ENCODE assay signal across 13 cellular contexts in the genomic region with DNA sequence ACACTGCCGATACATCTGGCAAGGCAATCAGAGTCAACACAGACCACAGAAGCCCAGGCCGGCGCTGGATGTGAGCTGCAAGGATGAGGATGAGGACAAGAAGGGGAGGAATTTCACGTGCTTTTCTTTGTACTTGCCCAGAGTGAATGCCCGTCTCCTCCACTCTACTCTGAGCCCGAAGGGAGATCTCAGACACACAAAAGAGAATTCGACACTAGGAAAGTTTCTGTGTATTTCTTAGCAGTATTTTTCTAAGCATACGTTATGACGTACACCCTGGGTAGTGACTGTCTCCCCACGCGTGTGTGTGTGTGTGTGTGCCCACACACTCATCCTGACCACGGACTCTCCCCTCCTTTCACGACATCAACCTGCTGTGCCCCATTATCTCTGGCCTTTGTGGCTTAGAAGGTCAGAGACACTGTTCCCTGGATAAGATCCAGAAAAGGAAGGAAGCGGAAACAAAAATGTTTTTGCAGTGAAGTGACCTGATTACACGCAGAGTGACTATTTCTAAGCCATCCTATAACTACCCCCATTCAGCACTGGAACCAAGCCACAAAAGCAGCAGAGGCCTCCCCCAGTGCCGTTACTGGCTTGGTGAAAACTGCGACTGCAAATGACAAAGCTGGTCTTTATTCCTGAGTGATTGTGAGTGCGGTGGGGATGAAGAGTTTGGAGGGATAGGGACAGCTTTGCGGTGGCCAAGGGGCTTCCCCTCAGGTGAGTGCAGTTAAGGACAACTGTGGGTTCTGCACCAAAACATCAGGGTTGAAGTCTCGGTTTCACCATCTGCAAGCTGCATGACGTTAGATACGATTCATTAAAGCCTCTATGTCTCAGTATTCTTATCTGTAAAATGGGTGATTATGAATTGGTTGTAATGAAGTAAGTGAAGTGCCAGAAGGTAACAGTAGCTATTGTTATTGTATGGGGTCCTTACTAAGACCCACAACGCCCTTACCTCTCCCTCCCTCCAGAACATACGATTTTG.
DNase-seq lines count a peak whose midpoint lies in the region; ATAC-seq, FAIRE-seq and TF ChIP-seq lines count a peak whose summit lies in the region.
"Had no signal": no experiment of that assay in that cellular context is flagged by ENCODE, and none has a peak within 500 bp of the region (broad histone marks: within the 10 kb centered on the region; RNA-seq: fewer than 3 reads in every experiment).

No MANE protein-coding gene starts in this region.

- no peaks in the 10 kb centered on the region for H3K9me3 ChIP-seq in left ventricle myocardium inferior (replicated peaks)
- H3K9me3 ChIP-seq: colonic mucosa had no signal

- no peak overlapping the region for H3K27ac Mint-ChIP-seq in GM23338
- no peak overlapping the region for H3K27ac Mint-ChIP-seq in activated CD4-positive, alpha-beta memory T cell treated with anti-CD3 and anti-CD28 coated beads, Interleukin-2, amount 10 ng/mL, durations not matched to agents 7 days and 5 days

- CTCF ChIA-PET in activated CD4-positive, alpha-beta memory T cell treated with anti-CD3 and anti-CD28 coated beads, Interleukin-2, amount 10 ng/mL, durations not matched to agents 7 days and 5 days (lab: Charles Lee), result no interaction called here

- H3F3A ChIP-seq in GM23338 (replicated peaks; ENCODE audit: low read depth), result no peaks in the 10 kb centered on the region

- in situ Hi-C loops in astrocyte of the cerebellum (cut with HindIII; ENCODE audit: low sequenced_read_pairs), result no loop called here

- no peaks in the 10 kb centered on the region for H3K9me3 Mint-ChIP-seq in GM23338
- no peaks in the 10 kb centered on the region for H3K9me3 Mint-ChIP-seq in activated CD4-positive, alpha-beta memory T cell treated with anti-CD3 and anti-CD28 coated beads, Interleukin-2, amount 10 ng/mL, durations not matched to agents 7 days and 5 days

- DNase-seq in GM23338 (ENCODE audit: low spot score), result peak; percentile 18
- peak; percentile 65 for DNase-seq in astrocyte of the cerebellum (ENCODE audit: low read depth)
- DNase-seq in left ventricle myocardium inferior, result peak; percentile 35
- DNase-seq in skeletal muscle cell (ENCODE audit: low read depth), result peak; percentile 53
- DNase-seq in activated CD4-positive, alpha-beta memory T cell treated with anti-CD3 and anti-CD28 coated beads, Interleukin-2, amount 10 ng/mL, durations not matched to agents 7 days and 5 days, result no peak
- no peak for DNase-seq in GM12891 (ENCODE audit: insufficient read length, low spot score)
- DNase-seq: activated CD8-positive, alpha-beta memory T cell treated with anti-CD3 and anti-CD28 coated beads, Interleukin-2, amount 50 U/mL, for 4 hours; colonic mucosa; islet precursor cell; NCI-H1436 treated with DMSO at 0.1 percent for 48 hours had no signal

- FAIRE-seq in GM12891 (lab: Jason Lieb, UNC), result no peak
- FAIRE-seq: G401.6 had no signal

- H3K4me1 ChIP-seq in GM23338 (ENCODE audit: insufficient read depth) (no peaks in the 10 kb centered on the region), left ventricle myocardium inferior (peaks cover 20% of the 10 kb centered on the region)
- H3K4me1 ChIP-seq: colonic mucosa had no signal

- intact Hi-C loops in left ventricle myocardium inferior (cut with micrococcal nuclease), result no loop called here

- peaks cover 5% of the 10 kb centered on the region for H3K27me3 Mint-ChIP-seq in GM23338 (ENCODE audit: insufficient read depth, low read depth, poor library complexity)
- peaks cover 6% of the 10 kb centered on the region for H3K27me3 Mint-ChIP-seq in activated CD4-positive, alpha-beta memory T cell treated with anti-CD3 and anti-CD28 coated beads, Interleukin-2, amount 10 ng/mL, durations not matched to agents 7 days and 5 days

- no peaks in the 10 kb centered on the region for H4K20me1 ChIP-seq in GM23338 (replicated peaks; ENCODE audit: insufficient read depth)

- no peak overlapping the region for H2AFZ ChIP-seq in GM23338

- TF ChIP-seq CTCF in GM23338 (conservative IDR thresholded peaks at IDR 0.05; ENCODE audit: low read depth in 2 of 2) (no peak), astrocyte of the cerebellum (IDR thresholded peaks at IDR 0.05; ENCODE audit: low read depth, low read length, missing control alignments) (no peak), left ventricle myocardium inferior (IDR thresholded peaks at IDR 0.05; ENCODE audit: borderline replicate concordance) (no peak)

- ATAC-seq in GM23338, result peak; percentile 71
- ATAC-seq in GM18868 (IDR thresholded peaks at IDR 0.05; ENCODE audit: unreplicated experiment), result no peak
- no peak for ATAC-seq in HG02678 (IDR thresholded peaks at IDR 0.05; ENCODE audit: unreplicated experiment)

- no peak for TF ChIP-seq POLR2A in GM12891 (IDR thresholded peaks at IDR 0.05; ENCODE audit: low read depth, low read length)

- no peaks in the 10 kb centered on the region for H3K36me3 Mint-ChIP-seq in GM23338 (ENCODE audit: low read depth)
- no peaks in the 10 kb centered on the region for H3K36me3 Mint-ChIP-seq in activated CD4-positive, alpha-beta memory T cell treated with anti-CD3 and anti-CD28 coated beads, Interleukin-2, amount 10 ng/mL, durations not matched to agents 7 days and 5 days (ENCODE audit: low read depth)

- H3K4me3 Mint-ChIP-seq in GM23338, result no peak overlapping the region
- no peak overlapping the region for H3K4me3 Mint-ChIP-seq in activated CD4-positive, alpha-beta memory T cell treated with anti-CD3 and anti-CD28 coated beads, Interleukin-2, amount 10 ng/mL, durations not matched to agents 7 days and 5 days

- H3K4me1 Mint-ChIP-seq in GM23338, result peaks cover 3% of the 10 kb centered on the region
- H3K4me1 Mint-ChIP-seq in activated CD4-positive, alpha-beta memory T cell treated with anti-CD3 and anti-CD28 coated beads, Interleukin-2, amount 10 ng/mL, durations not matched to agents 7 days and 5 days, result peaks cover 8% of the 10 kb centered on the region

- H3K4me2 ChIP-seq in GM23338, result no peak overlapping the region

- POLR2A ChIA-PET in activated CD4-positive, alpha-beta memory T cell treated with anti-CD3 and anti-CD28 coated beads, Interleukin-2, amount 10 ng/mL, durations not matched to agents 7 days and 5 days (lab: Charles Lee), result no interaction called here

- no peaks in the 10 kb centered on the region for H3K36me3 ChIP-seq in GM23338 (ENCODE audit: insufficient read depth)
- no peaks in the 10 kb centered on the region for H3K36me3 ChIP-seq in left ventricle myocardium inferior
- H3K36me3 ChIP-seq: colonic mucosa had no signal

- H3K9me2 ChIP-seq in GM23338 (ENCODE audit: insufficient read depth), result no peaks in the 10 kb centered on the region

- H3K27ac ChIP-seq in GM23338 (ENCODE audit: low read depth) (no peak overlapping the region), left ventricle myocardium inferior (replicated peaks) (peak overlapping the region; percentile 64)
- H3K27ac ChIP-seq: colonic mucosa had no signal

- no peaks in the 10 kb centered on the region for H3K79me2 ChIP-seq in GM23338 (replicated peaks; ENCODE audit: insufficient read depth)

- H3K4me3 ChIP-seq in GM23338, result no peak overlapping the region
- H3K4me3 ChIP-seq in astrocyte of the cerebellum (ENCODE audit: low read depth, low read length), result no peak overlapping the region
- peak overlapping the region; percentile 29 for H3K4me3 ChIP-seq in left ventricle myocardium inferior
- no peak overlapping the region for H3K4me3 ChIP-seq in skeletal muscle cell (ENCODE audit: low read depth, low read length)
- H3K4me3 ChIP-seq: colonic mucosa had no signal

- H3K27me3 ChIP-seq in GM23338 (ENCODE audit: insufficient read depth) (no peaks in the 10 kb centered on the region), left ventricle myocardium inferior (ENCODE audit: low read depth) (no peaks in the 10 kb centered on the region)
- H3K27me3 ChIP-seq: colonic mucosa had no signal

TF ChIP-seq in GM23338, 12 proteins besides CTCF, POLR2A, EP300 and RAD21 (continues in another document):
- TF ChIP-seq STAT1 (IDR thresholded peaks at IDR 0.05; ENCODE audit: unreplicated experiment), result no peak
- TF ChIP-seq, protein P1, sequence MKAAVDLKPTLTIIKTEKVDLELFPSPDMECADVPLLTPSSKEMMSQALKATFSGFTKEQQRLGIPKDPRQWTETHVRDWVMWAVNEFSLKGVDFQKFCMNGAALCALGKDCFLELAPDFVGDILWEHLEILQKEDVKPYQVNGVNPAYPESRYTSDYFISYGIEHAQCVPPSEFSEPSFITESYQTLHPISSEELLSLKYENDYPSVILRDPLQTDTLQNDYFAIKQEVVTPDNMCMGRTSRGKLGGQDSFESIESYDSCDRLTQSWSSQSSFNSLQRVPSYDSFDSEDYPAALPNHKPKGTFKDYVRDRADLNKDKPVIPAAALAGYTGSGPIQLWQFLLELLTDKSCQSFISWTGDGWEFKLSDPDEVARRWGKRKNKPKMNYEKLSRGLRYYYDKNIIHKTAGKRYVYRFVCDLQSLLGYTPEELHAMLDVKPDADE (IDR thresholded peaks at IDR 0.05), result no peak
- no peak for TF ChIP-seq JUNB (IDR thresholded peaks at IDR 0.05; ENCODE audit: unreplicated experiment)
- no peak for TF ChIP-seq EZH2phosphoT487 (IDR thresholded peaks at IDR 0.05; ENCODE audit: unreplicated experiment)
- no peak for TF ChIP-seq POLR2AphosphoS5 (IDR thresholded peaks at IDR 0.05; ENCODE audit: low read depth)
- no peak for TF ChIP-seq NANOG (IDR thresholded peaks at IDR 0.05; ENCODE audit: borderline replicate concordance)
- no peak for TF ChIP-seq CREB1 (CRISPR knock-in tag; IDR thresholded peaks at IDR 0.05; ENCODE audit: low read depth)

TF ChIP-seq in GM12891, 5 proteins besides CTCF, POLR2A, EP300 and RAD21:
- TF ChIP-seq POLR2AphosphoS5 (IDR thresholded peaks at IDR 0.05; ENCODE audit: low read depth, low read length) (no peak), POU2F2 (IDR thresholded peaks at IDR 0.05; ENCODE audit: low read depth, low read length) (no peak), TAF1 (IDR thresholded peaks at IDR 0.05; ENCODE audit: low read depth, low read length) (no peak), SPI1 (IDR thresholded peaks at IDR 0.05; ENCODE audit: low read depth, low read length) (no peak), PAX5 (IDR thresholded peaks at IDR 0.05; ENCODE audit: insufficient read depth, low read length, severe bottlenecking) (no peak)

Comparison
In these comparisons a context has a peak if more than half of its experiments do, and no peak if none do; other contexts are left out.
1. DNase-seq: peak in GM23338 (single experiment), astrocyte of the cerebellum (single experiment), left ventricle myocardium inferior (single experiment) and skeletal muscle cell (single experiment); none in activated CD4-positive, alpha-beta memory T cell treated with anti-CD3 and anti-CD28 coated beads, Interleukin-2, amount 10 ng/mL, durations not matched to agents 7 days and 5 days (single experiment) and GM12891 (single experiment).